In the genomic region with DNA sequence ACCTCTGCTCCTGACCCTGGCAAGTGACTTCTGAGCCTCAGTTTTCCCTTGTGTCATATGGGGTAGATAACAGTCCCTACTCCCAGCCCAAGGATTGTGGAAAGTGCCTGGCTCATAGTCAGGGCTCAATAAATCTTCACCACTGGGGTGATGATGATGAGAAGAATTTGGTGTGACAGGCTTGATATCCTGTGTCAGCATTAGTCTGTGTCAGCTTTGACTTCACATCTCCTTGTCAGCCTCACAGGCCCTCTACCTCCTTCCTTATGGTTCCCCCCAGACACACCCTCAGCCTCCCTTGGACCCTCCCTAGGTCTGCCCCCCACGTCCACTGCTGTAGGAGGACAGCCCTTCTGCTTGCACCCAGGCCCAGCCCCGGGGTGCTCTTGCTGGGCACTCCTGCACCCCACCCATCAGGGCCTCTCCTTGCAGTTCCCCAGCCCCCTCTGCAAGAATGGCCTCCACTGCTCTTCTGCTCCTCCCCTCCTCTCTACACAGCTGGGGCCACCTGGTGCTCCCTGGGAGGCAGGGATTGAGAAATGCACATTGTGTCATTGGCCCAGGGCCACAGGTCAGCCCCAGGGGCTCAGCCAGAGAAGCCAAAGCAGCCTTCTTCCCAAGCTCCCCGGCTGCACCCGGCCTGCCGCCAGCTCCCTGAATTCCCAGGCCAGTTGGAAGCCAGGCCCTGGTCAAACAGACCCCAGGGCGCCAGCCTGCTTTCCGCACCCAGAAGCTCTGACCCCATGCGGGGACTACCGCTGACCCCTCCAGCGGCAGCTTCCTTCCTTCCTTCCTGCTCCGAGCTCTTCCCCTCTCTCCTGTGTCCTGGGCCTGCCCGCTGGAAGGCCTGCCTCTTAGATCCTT, we compare ENCODE assay signal across 1 cellular context.
TF ChIP-seq lines count a peak whose summit lies in the region.

No MANE protein-coding gene starts in this region.

TF ChIP-seq in K562, 482 proteins besides CTCF, POLR2A, EP300 and RAD21:
- peak; percentile 37; the same call in 1 of the 2 replicates for TF ChIP-seq ZNF316 (IDR thresholded peaks at IDR 0.05)
- TF ChIP-seq MAZ (CRISPR knock-in tag; conservative IDR thresholded peaks at IDR 0.05 in 1 of 2, IDR thresholded peaks at IDR 0.05 in 1 of 2): no peak
- TF ChIP-seq ZNF263 (CRISPR knock-in tag; IDR thresholded peaks at IDR 0.05; ENCODE audit: borderline replicate concordance): peak; percentile 54; the same call in 1 of the 2 replicates
- TF ChIP-seq, protein P1, sequence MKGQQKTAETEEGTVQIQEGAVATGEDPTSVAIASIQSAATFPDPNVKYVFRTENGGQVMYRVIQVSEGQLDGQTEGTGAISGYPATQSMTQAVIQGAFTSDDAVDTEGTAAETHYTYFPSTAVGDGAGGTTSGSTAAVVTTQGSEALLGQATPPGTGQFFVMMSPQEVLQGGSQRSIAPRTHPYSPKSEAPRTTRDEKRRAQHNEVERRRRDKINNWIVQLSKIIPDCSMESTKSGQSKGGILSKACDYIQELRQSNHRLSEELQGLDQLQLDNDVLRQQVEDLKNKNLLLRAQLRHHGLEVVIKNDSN (CRISPR knock-in tag; IDR thresholded peaks at IDR 0.05): no peak
- TF ChIP-seq, protein P2, sequence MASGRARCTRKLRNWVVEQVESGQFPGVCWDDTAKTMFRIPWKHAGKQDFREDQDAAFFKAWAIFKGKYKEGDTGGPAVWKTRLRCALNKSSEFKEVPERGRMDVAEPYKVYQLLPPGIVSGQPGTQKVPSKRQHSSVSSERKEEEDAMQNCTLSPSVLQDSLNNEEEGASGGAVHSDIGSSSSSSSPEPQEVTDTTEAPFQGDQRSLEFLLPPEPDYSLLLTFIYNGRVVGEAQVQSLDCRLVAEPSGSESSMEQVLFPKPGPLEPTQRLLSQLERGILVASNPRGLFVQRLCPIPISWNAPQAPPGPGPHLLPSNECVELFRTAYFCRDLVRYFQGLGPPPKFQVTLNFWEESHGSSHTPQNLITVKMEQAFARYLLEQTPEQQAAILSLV (tag; IDR thresholded peaks at IDR 0.05): no peak
